Comparison of ENCODE assay signal across 1 cellular context in the genomic region with DNA sequence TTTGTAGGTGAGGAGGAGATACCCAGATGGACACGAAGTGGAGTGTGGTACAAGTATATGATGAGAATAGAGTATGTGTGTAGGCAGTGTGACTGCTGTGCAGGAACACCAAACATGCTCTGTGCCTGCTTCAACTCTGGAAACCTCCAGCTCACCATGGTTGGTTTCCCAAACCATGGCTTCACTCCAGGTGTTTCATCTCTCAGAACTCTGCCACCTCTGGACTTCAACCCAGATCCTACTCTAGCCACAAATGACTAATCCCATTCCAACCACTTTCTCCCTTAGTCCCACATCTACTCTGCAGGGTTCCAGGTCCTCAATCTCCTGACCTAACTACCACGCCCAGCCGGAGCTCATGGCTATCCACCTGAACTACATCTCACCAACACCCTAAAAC.
TF ChIP-seq lines count a peak whose summit lies in the region.

No MANE protein-coding gene starts in this region.

TF ChIP-seq in SK-N-SH, 30 proteins besides CTCF, POLR2A, EP300 and RAD21 (continued from another document):
- TF ChIP-seq REST (IDR thresholded peaks at IDR 0.05; ENCODE audit: low read depth, low read length) = no peak
- no peak for TF ChIP-seq GABPA (IDR thresholded peaks at IDR 0.05; ENCODE audit: low read depth)
- TF ChIP-seq IRF3 (IDR thresholded peaks at IDR 0.05; ENCODE audit: low read depth, low read length) = no peak
- no peak for TF ChIP-seq TCF12 (IDR thresholded peaks at IDR 0.05)
- no peak for TF ChIP-seq JUND (IDR thresholded peaks at IDR 0.05)
- no peak for TF ChIP-seq CHD2 (IDR thresholded peaks at IDR 0.05; ENCODE audit: low read length, partially characterized antibody)
